In genomic region chr10:132481690-132482089, GRCh38 we compare ENCODE assay signal across 19 cellular contexts. TPM values are rescaled to one million over a fixed set of nuclear protein-coding genes. Genes with fewer than 3 reads are reported as not detected.
DNase-seq lines count a peak whose midpoint lies in the region; ATAC-seq and TF ChIP-seq lines count a peak whose summit lies in the region.
"Had no signal": no experiment of that assay in that cellular context is flagged by ENCODE, and none has a peak within 500 bp of the region (broad histone marks: within the 10 kb centered on the region; RNA-seq: fewer than 3 reads in every experiment).

No MANE protein-coding gene starts in this region.

- H2AFZ ChIP-seq in IMR-90 (replicated peaks; ENCODE audit: low read length, poor library complexity), result no peak overlapping the region

- H3K9me3 ChIP-seq in IMR-90 (ENCODE audit: control insufficient read depth, insufficient read depth, low read length) (no peaks in the 10 kb centered on the region), muscle layer of duodenum (ENCODE audit: control insufficient read depth in 1 of 2, low read length in 2 of 2) (no peaks in the 10 kb centered on the region), testis (no peaks in the 10 kb centered on the region)
- H3K9me3 ChIP-seq: left lung, neutrophil had no signal

- H2AK5ac ChIP-seq in IMR-90 (ENCODE audit: low read depth, low read length), result 0 out of 2 replicates have a peak overlapping the region, but pooled peaks have one; percentile 3

- no peak for DNase-seq in IMR-90
- DNase-seq in chondrocyte (ENCODE audit: low spot score), result peak; percentile 56
- no peak for DNase-seq in testis
- no peak for DNase-seq in effector CD8-positive, alpha-beta T cell (lab: John Stamatoyannopoulos, UW)
- DNase-seq in cerebellar nuclear complex (lab: John Stamatoyannopoulos, UW), result no peak
- DNase-seq in brain microvascular endothelial cell, result no peak
- DNase-seq: activated CD4-positive, alpha-beta memory T cell treated with anti-CD3 and anti-CD28 coated beads, Interleukin-2, amount 10 ng/mL, durations not matched to agents 7 days and 5 days; cortex of kidney; GF-D8; GOT3; NCI-H2029; NCI-H526 had no signal

- TF ChIP-seq POLR2A in IMR-90 (IDR thresholded peaks at IDR 0.05; ENCODE audit: low read depth, low read length), result no peak
- no peak for TF ChIP-seq POLR2A in testis (IDR thresholded peaks at IDR 0.05)

- H3K4me1 Mint-ChIP-seq in chondrocyte (ENCODE audit: low read depth), result peaks cover 28% of the 10 kb centered on the region
- H3K4me1 Mint-ChIP-seq: activated CD4-positive, alpha-beta memory T cell treated with anti-CD3 and anti-CD28 coated beads, Interleukin-2, amount 10 ng/mL, durations not matched to agents 7 days and 5 days; stimulated activated effector memory CD8-positive, alpha-beta T cell treated with anti-CD3 and anti-CD28 coated beads, Interleukin-12 subunit alpha, Interleukin-12 subunit beta, amount 100 ng/mL, for 72 hours had no signal

- no peak for TF ChIP-seq RAD21 in IMR-90 (IDR thresholded peaks at IDR 0.05; ENCODE audit: low read length)

- H4K8ac ChIP-seq in IMR-90 (ENCODE audit: low read depth in 2 of 2, low read length in 2 of 2), result peak overlapping the region in 1 of 2 experiments; percentile 48; a peak in 1 of 4 replicates

- peak overlapping the region; percentile 26; the same call in 1 of the 2 replicates for H3K14ac ChIP-seq in IMR-90 (replicated peaks; ENCODE audit: low read depth, low read length)

- H4K91ac ChIP-seq in IMR-90 (ENCODE audit: insufficient read depth, low read depth, low read length), result 0 out of 2 replicates have a peak overlapping the region, but pooled peaks have one; percentile 7

- BruUV-seq in IMR-90 (replicated peaks; lab: Mats Ljungman, UMichigan), result no TSS peak

- no peaks in the 10 kb centered on the region for H3K36me3 Mint-ChIP-seq in chondrocyte (ENCODE audit: low read depth)
- H3K36me3 Mint-ChIP-seq: stimulated activated effector memory CD8-positive, alpha-beta T cell treated with anti-CD3 and anti-CD28 coated beads, Interleukin-12 subunit alpha, Interleukin-12 subunit beta, amount 100 ng/mL, for 72 hours had no signal

- peak overlapping the region; percentile 9; the same call in 1 of the 2 replicates for H3K18ac ChIP-seq in IMR-90 (ENCODE audit: low read depth, low read length)

- H3K4me3 ChIP-seq in IMR-90 (ENCODE audit: insufficient read depth, low read depth, low read length) (no peak overlapping the region), muscle layer of duodenum (ENCODE audit: low read depth in 1 of 2, low read length in 2 of 2) (no peak overlapping the region), testis (no peak overlapping the region), brain microvascular endothelial cell (ENCODE audit: low read depth, low read length) (no peak overlapping the region)
- H3K4me3 ChIP-seq: left lung had no signal

- no peak overlapping the region for H2AK9ac ChIP-seq in IMR-90 (replicated peaks; ENCODE audit: low read depth, low read length, poor library complexity)

- H3K9me1 ChIP-seq in IMR-90 (ENCODE audit: insufficient read depth, low read length), result no peaks in the 10 kb centered on the region; the same call in 1 of the 2 replicates

- H3K27me3 ChIP-seq in IMR-90 (ENCODE audit: control insufficient read depth, insufficient read depth, low read length) (peaks cover under 1% of the 10 kb centered on the region; the same call in 1 of the 2 replicates), muscle layer of duodenum (ENCODE audit: low read depth, low read length) (no peaks in the 10 kb centered on the region), testis (no peaks in the 10 kb centered on the region), brain microvascular endothelial cell (replicated peaks) (no peaks in the 10 kb centered on the region)
- H3K27me3 ChIP-seq: left lung, neutrophil had no signal

- no peak overlapping the region; the same call in 1 of the 2 replicates for H3K4ac ChIP-seq in IMR-90 (ENCODE audit: low read depth, low read length)

- in situ Hi-C loops in IMR-90 (cut with MboI; ENCODE audit: low sequenced_read_pairs) (no loop called here), brain microvascular endothelial cell (cut with HindIII; ENCODE audit: low pct_ligation_motif_present, low sequenced_read_pairs) (no loop called here)

- no peak overlapping the region for H3K56ac ChIP-seq in IMR-90 (ENCODE audit: extremely low read depth, insufficient read depth, low read length)

- TF ChIP-seq CTCF in IMR-90 (conservative IDR thresholded peaks at IDR 0.05; ENCODE audit: low read depth, low read length) (no peak), chondrocyte (IDR thresholded peaks at IDR 0.05) (no peak), testis (IDR thresholded peaks at IDR 0.05) (no peak), brain microvascular endothelial cell (IDR thresholded peaks at IDR 0.05; ENCODE audit: low read depth, low read length, missing control alignments) (no peak)

- H3K27ac Mint-ChIP-seq in chondrocyte (ENCODE audit: unreplicated experiment), result peak overlapping the region; percentile 62
- H3K27ac Mint-ChIP-seq: activated CD4-positive, alpha-beta memory T cell treated with anti-CD3 and anti-CD28 coated beads, Interleukin-2, amount 10 ng/mL, durations not matched to agents 7 days and 5 days; activated T-helper 1 cell treated with anti-CD3 and anti-CD28 coated beads, Interleukin-12 subunit alpha, Interleukin-12 subunit beta, Interleukin-2, Interleukin-4 antibody, amounts not matched to agents 30 ng/mL and 10 ng/mL and 1 ng/mL, durations not matched to agents 14 hours and 24 hours and 36 hours; stimulated activated effector memory CD8-positive, alpha-beta T cell treated with anti-CD3 and anti-CD28 coated beads, Interleukin-12 subunit alpha, Interleukin-12 subunit beta, amount 100 ng/mL, for 72 hours had no signal

- no peak overlapping the region for H2BK5ac ChIP-seq in IMR-90 (ENCODE audit: low read depth, low read length, poor library complexity, severe bottlenecking)

- dilution Hi-C loops in IMR-90 (cut with HindIII; ENCODE audit: low sequenced_read_pairs, unreplicated experiment), result no loop called here

- WGBS in IMR-90 (ENCODE audit: extremely low coverage in 2 of 2, insufficient read length in 1 of 2), 2 experiments, result no CpG with 5 or more reads among the region's 10 CpGs
- 73 to 77% methylated on average over 10 of the region's 10 CpGs for WGBS in testis, 2 donors

- H3K36me3 ChIP-seq in IMR-90 (ENCODE audit: control insufficient read depth, insufficient read depth, low read length) (no peaks in the 10 kb centered on the region), muscle layer of duodenum (ENCODE audit: control insufficient read depth in 1 of 2, insufficient read depth in 2 of 2, low read length in 2 of 2) (no peaks in the 10 kb centered on the region), testis (ENCODE audit: low read depth, missing control alignments) (no peaks in the 10 kb centered on the region), brain microvascular endothelial cell (replicated peaks) (no peaks in the 10 kb centered on the region)
- H3K36me3 ChIP-seq: left lung, neutrophil had no signal

- H2BK120ac ChIP-seq in IMR-90 (ENCODE audit: low read depth, low read length), result peak overlapping the region; percentile 76

- no peaks in the 10 kb centered on the region for H3K9me3 Mint-ChIP-seq in chondrocyte (ENCODE audit: low read depth)
- H3K9me3 Mint-ChIP-seq: activated CD4-positive, alpha-beta memory T cell treated with anti-CD3 and anti-CD28 coated beads, Interleukin-2, amount 10 ng/mL, durations not matched to agents 7 days and 5 days; activated T-helper 1 cell treated with anti-CD3 and anti-CD28 coated beads, Interleukin-12 subunit alpha, Interleukin-12 subunit beta, Interleukin-2, Interleukin-4 antibody, amounts not matched to agents 30 ng/mL and 10 ng/mL and 1 ng/mL, durations not matched to agents 14 hours and 24 hours and 36 hours; stimulated activated effector memory CD8-positive, alpha-beta T cell treated with anti-CD3 and anti-CD28 coated beads, Interleukin-12 subunit alpha, Interleukin-12 subunit beta, amount 100 ng/mL, for 72 hours had no signal

- no peak overlapping the region for H3K27ac ChIP-seq in IMR-90 (ENCODE audit: insufficient read depth, low read length)
- peak overlapping the region; percentile 72 for H3K27ac ChIP-seq in muscle layer of duodenum (ENCODE audit: low read length)
- H3K27ac ChIP-seq in testis, result peak overlapping the region; percentile 75 to 81
- no peak overlapping the region for H3K27ac ChIP-seq in brain microvascular endothelial cell
- H3K27ac ChIP-seq: neutrophil had no signal

- H3K23ac ChIP-seq in IMR-90 (ENCODE audit: low read depth, low read length), result no peak overlapping the region

- no peak overlapping the region; the same call in 1 of the 2 replicates for H4K5ac ChIP-seq in IMR-90 (ENCODE audit: low read depth, low read length)

- H3K4me1 ChIP-seq in IMR-90 (ENCODE audit: control insufficient read depth, insufficient read depth, low read length) (peaks cover 7% of the 10 kb centered on the region), muscle layer of duodenum (ENCODE audit: control insufficient read depth in 1 of 2, insufficient read depth in 2 of 2, low read length in 2 of 2) (no peaks in the 10 kb centered on the region), testis (peaks cover 17% of the 10 kb centered on the region)
- H3K4me1 ChIP-seq: left lung had no signal

- POLR2A ChIA-PET in IMR-90 (lab: Charles Lee; ENCODE audit: unreplicated experiment), result no interaction called here

- CTCF ChIA-PET in IMR-90 (lab: Yijun Ruan, JAX), result interaction anchor here (1.2 kb wide), 1 partner anchor 58 kb away, joined by 3 read pairs; no protein-coding TSS in a partner anchor

- peak overlapping the region; percentile 53 for H2BK20ac ChIP-seq in IMR-90 (ENCODE audit: low read depth, low read length)

- no peak overlapping the region for H3K4me3 Mint-ChIP-seq in chondrocyte (ENCODE audit: unreplicated experiment)
- H3K4me3 Mint-ChIP-seq: activated CD4-positive, alpha-beta memory T cell treated with anti-CD3 and anti-CD28 coated beads, Interleukin-2, amount 10 ng/mL, durations not matched to agents 7 days and 5 days; activated T-helper 1 cell treated with anti-CD3 and anti-CD28 coated beads, Interleukin-12 subunit alpha, Interleukin-12 subunit beta, Interleukin-2, Interleukin-4 antibody, amounts not matched to agents 30 ng/mL and 10 ng/mL and 1 ng/mL, durations not matched to agents 14 hours and 24 hours and 36 hours; stimulated activated effector memory CD8-positive, alpha-beta T cell treated with anti-CD3 and anti-CD28 coated beads, Interleukin-12 subunit alpha, Interleukin-12 subunit beta, amount 100 ng/mL, for 72 hours had no signal

- H4K20me1 ChIP-seq in IMR-90 (ENCODE audit: insufficient read depth, low read length), result no peaks in the 10 kb centered on the region

- no peak overlapping the region for H2BK15ac ChIP-seq in IMR-90 (ENCODE audit: low read depth, low read length)

- H3K27me3 Mint-ChIP-seq in chondrocyte (ENCODE audit: low read depth), result peaks cover 3% of the 10 kb centered on the region

- intact Hi-C loops in IMR-90 (cut with micrococcal nuclease), result no loop called here
- intact Hi-C loops in testis (cut with DNase I; ENCODE audit: low total_unique reads), result no loop called here

- ATAC-seq in IMR-90 (ENCODE audit: low read depth) (no peak), GM19324 (IDR thresholded peaks at IDR 0.05; ENCODE audit: low FRiP score, unreplicated experiment) (no peak)
- ATAC-seq: PC-3; stimulated activated effector memory CD8-positive, alpha-beta T cell treated with anti-CD3 and anti-CD28 coated beads, Interleukin-12 subunit alpha, Interleukin-12 subunit beta, amount 100 ng/mL, for 72 hours had no signal

- H3K9ac ChIP-seq in IMR-90 (ENCODE audit: low read depth, low read length), result no peak overlapping the region

- no peak overlapping the region for H3K4me2 ChIP-seq in IMR-90 (ENCODE audit: low read depth, low read length)

- H3K79me1 ChIP-seq in IMR-90 (ENCODE audit: low read depth in 1 of 2, low read length in 2 of 2), result no peaks in the 10 kb centered on the region

RNA-seq across cellular contexts. Expression of gene INPP5A, which starts 55.9 kb away (rescaled TPM):
- total RNA-seq in IMR-90 (2012; rRNA removed) (31.7 and 36.7 TPM in 2 replicates), chondrocyte (29.5 to 40.6 TPM (median 40.1 TPM) in 3 replicates), testis (100 to 1,000 TPM in 1 of 2 donors, 10 to 100 TPM in 1; 73.0 to 103 TPM)
- polyA plus RNA-seq in IMR-90 (2012; rRNA removed) (20.6 and 21.4 TPM in 2 replicates), testis (ENCODE audit: insufficient read depth, low read depth, low replicate concordance) (54.1 TPM)
- polyA plus RNA-seq in IMR-90 (2012; cell fraction: cytosol; rRNA removed), result 15.9 and 20.4 TPM in 2 replicates
- polyA plus RNA-seq in IMR-90 (2012; cell fraction: nucleus; rRNA removed; ENCODE audit: low replicate concordance), result 12.2 and 16.8 TPM in 2 replicates

Comparison
In these comparisons a context has a peak if more than half of its experiments do, and no peak if none do; other contexts are left out.
1. H3K27ac ChIP-seq: peak in muscle layer of duodenum (single experiment) and testis (2 of 2); none in IMR-90 (single experiment) and brain microvascular endothelial cell (single experiment).